Comparison of ENCODE assay signal across 9 cellular contexts in genomic region chr9:127975376-127976315, GRCh38. TPM values are rescaled to one million over a fixed set of nuclear protein-coding genes. Genes with fewer than 3 reads are reported as not detected.
A peak's percentile ranks its signal among the peaks of the same experiment; 100 is the strongest.
DNase-seq lines count a peak whose midpoint lies in the region; TF ChIP-seq lines count a peak whose summit lies in the region.
"Had no signal": no experiment of that assay in that cellular context is flagged by ENCODE, and none has a peak within 500 bp of the region (broad histone marks: within the 10 kb centered on the region; RNA-seq: fewer than 3 reads in every experiment).

No MANE protein-coding gene starts in this region.

- DNase-seq in GM23248 (peak; percentile 57), globus pallidus (ENCODE audit: low spot score) (peak; percentile 83), spleen (no peak), NOMO-1 treated with dmso at 0.1 percent for 144 hours (lab: John Stamatoyannopoulos, UW; ENCODE audit: unreplicated experiment) (no peak), WERI-Rb-1 (no peak), NCI-H526 treated with DMSO at 0.1 percent for 48 hours (lab: John Stamatoyannopoulos, UW) (no peak), KBM-7 (no peak)
- DNase-seq in activated CD4-positive, alpha-beta memory T cell treated with anti-CD3 and anti-CD28 coated beads for 36 hours: no peak
- DNase-seq: activated gamma-delta T cell treated with Interleukin-2 at 50 U/mL for 16 hours had no signal

- H3K27me3 ChIP-seq in GM23248 (replicated peaks; ENCODE audit: insufficient read depth) (no peaks in the 10 kb centered on the region), spleen (replicated peaks in 1 of 7) (peaks cover 0 to 12% (median 0%) of the 10 kb centered on the region in 7 donors), WERI-Rb-1 (ENCODE audit: insufficient read depth, low read depth, severe bottlenecking) (no peaks in the 10 kb centered on the region)

- H3K27me3 Mint-ChIP-seq in activated CD4-positive, alpha-beta memory T cell treated with anti-CD3 and anti-CD28 coated beads for 36 hours: no peaks in the 10 kb centered on the region

- no peak for TF ChIP-seq CTCF in spleen (IDR thresholded peaks at IDR 0.05 in 8 of 11, conservative IDR thresholded peaks at IDR 0.05 in 3 of 11)
- no peak for TF ChIP-seq CTCF in WERI-Rb-1 (IDR thresholded peaks at IDR 0.05; ENCODE audit: low read depth, low read length)

- H3K4me3 Mint-ChIP-seq in activated CD4-positive, alpha-beta memory T cell treated with anti-CD3 and anti-CD28 coated beads for 36 hours: peak overlapping the region; percentile 96

- H3K36me3 Mint-ChIP-seq in activated CD4-positive, alpha-beta memory T cell treated with anti-CD3 and anti-CD28 coated beads for 36 hours: peaks cover 16% of the 10 kb centered on the region

- peaks cover 72% of the 10 kb centered on the region for H3K4me1 Mint-ChIP-seq in activated CD4-positive, alpha-beta memory T cell treated with anti-CD3 and anti-CD28 coated beads for 36 hours (ENCODE audit: low read depth)

- 71 to 79% methylated on average over 10 of the region's 10 CpGs for WGBS in GM23248 (ENCODE audit: low coverage in 1 of 2, low lambda C conversion rate in 2 of 2, missing lambda C conversion rate in 2 of 2), 2 experiments
- 70 to 86% (median 80%) methylated on average over 10 of the region's 10 CpGs for WGBS in spleen, 5 donors

- H3K4me1 ChIP-seq in GM23248 (ENCODE audit: insufficient read depth) (peaks cover 45% of the 10 kb centered on the region), spleen (peaks cover 65 to 97% (median 95%) of the 10 kb centered on the region in 6 donors)

- H3K27ac Mint-ChIP-seq in activated CD4-positive, alpha-beta memory T cell treated with anti-CD3 and anti-CD28 coated beads for 36 hours: peak overlapping the region; percentile 88

- H4K20me1 ChIP-seq in GM23248 (ENCODE audit: insufficient read depth): no peaks in the 10 kb centered on the region

- no peaks in the 10 kb centered on the region for H3K9me3 Mint-ChIP-seq in activated CD4-positive, alpha-beta memory T cell treated with anti-CD3 and anti-CD28 coated beads for 36 hours

- CTCF ChIA-PET in activated CD4-positive, alpha-beta memory T cell treated with anti-CD3 and anti-CD28 coated beads for 36 hours (lab: Charles Lee): interaction anchor here (0.7 to 12.2 kb wide), 8 partner anchors 20 to 59 kb away, joined by 3 to 106 read pairs (median 4); no protein-coding TSS in a partner anchor

- TF ChIP-seq POLR2A in spleen (IDR thresholded peaks at IDR 0.05): no peak

- no peak overlapping the region for H3K27ac ChIP-seq in GM23248
- peak overlapping the region in 7 of 8 donors; percentile 15 to 94 (median 85) for H3K27ac ChIP-seq in spleen
- no peak overlapping the region for H3K27ac ChIP-seq in WERI-Rb-1

- H3K9me2 ChIP-seq in GM23248 (ENCODE audit: insufficient read depth): no peaks in the 10 kb centered on the region

- intact Hi-C loops in activated CD4-positive, alpha-beta memory T cell treated with anti-CD3 and anti-CD28 coated beads for 36 hours (cut with micrococcal nuclease): loop anchor here (5.0 kb wide), 1 partner anchor 203 kb away; no protein-coding TSS in a partner anchor
- intact Hi-C loops in spleen (cut with DNase I; ENCODE audit: low total_unique reads): no loop called here

- POLR2A ChIA-PET in activated CD4-positive, alpha-beta memory T cell treated with anti-CD3 and anti-CD28 coated beads for 36 hours (lab: Charles Lee): interaction anchor here (1.4 to 7.1 kb wide), 4 partner anchors 20 to 119 kb away, joined by 3 to 45 read pairs (median 18); no protein-coding TSS in a partner anchor

- H3K4me2 ChIP-seq in GM23248 (ENCODE audit: unreplicated experiment): peak overlapping the region; percentile 22

- H3K79me2 ChIP-seq in GM23248 (ENCODE audit: insufficient read depth): peaks cover 94% of the 10 kb centered on the region

- H2AFZ ChIP-seq in GM23248: no peak overlapping the region

- H3K4me3 ChIP-seq in GM23248 (no peak overlapping the region), spleen (peak overlapping the region in 5 of 8 donors; percentile 65 to 94 (median 87)), WERI-Rb-1 (ENCODE audit: low read depth, low read length) (no peak overlapping the region)

- H3K36me3 ChIP-seq in GM23248 (ENCODE audit: low read depth): no peaks in the 10 kb centered on the region
- peaks cover 0 to 10% (median 0%) of the 10 kb centered on the region in 6 donors for H3K36me3 ChIP-seq in spleen
- H3K36me3 ChIP-seq in WERI-Rb-1: peaks cover 31% of the 10 kb centered on the region

- H3F3A ChIP-seq in GM23248 (ENCODE audit: insufficient read depth): peaks cover 13% of the 10 kb centered on the region

- in situ Hi-C loops in GM23248 (cut with MboI): no loop called here
- in situ Hi-C loops in KBM-7 (cut with MboI; ENCODE audit: low pct_unique_long_range_greater_than_20kb, low sequenced_read_pairs): no loop called here

- H3K9me3 ChIP-seq in GM23248 (ENCODE audit: low read depth): no peaks in the 10 kb centered on the region
- H3K9me3 ChIP-seq in spleen: no peaks in the 10 kb centered on the region
- no peaks in the 10 kb centered on the region for H3K9me3 ChIP-seq in WERI-Rb-1 (ENCODE audit: severe bottlenecking)

- peak overlapping the region; percentile 8; the same call in 1 of the 2 replicates for H3K9ac ChIP-seq in GM23248

RNA-seq across cellular contexts. Expression of gene EEIG1, which starts 5.1 kb away (rescaled TPM):
- total RNA-seq in GM23248 (2014; rRNA removed; shearing (Covaris generic)): 6.1 and 29.6 TPM in 2 replicates
- 8.9 and 9.3 TPM in 2 replicates for polyA plus RNA-seq in GM23248 (2016; fragmentation: Nextera tagmentation; extraction: Ambion mirVana)
- total RNA-seq in activated CD4-positive, alpha-beta memory T cell treated with anti-CD3 and anti-CD28 coated beads for 36 hours: 10 to 100 TPM; 50.7 to 58.0 TPM
- 100 to 1,000 TPM in 1 of 7 donors, 10 to 100 TPM in 6; 27.3 to 102 (median 72.8) TPM for total RNA-seq in spleen
- polyA plus RNA-seq in spleen: 10 to 100 TPM; 28.6 to 39.6 (median 29.0) TPM

RNA-seq across cellular contexts. Expression of gene DPM2, which starts 38.0 kb away (rescaled TPM):
- total RNA-seq in GM23248 (2014; rRNA removed; shearing (Covaris generic)): 27.0 and 33.3 TPM in 2 replicates
- polyA plus RNA-seq in GM23248 (2016; fragmentation: Nextera tagmentation; extraction: Ambion mirVana) (62.8 and 66.5 TPM in 2 replicates), spleen (10 to 100 TPM; 23.6 to 33.8 (median 28.1) TPM)
- 10 to 100 TPM; 41.5 to 42.0 TPM for total RNA-seq in activated CD4-positive, alpha-beta memory T cell treated with anti-CD3 and anti-CD28 coated beads for 36 hours
- total RNA-seq in spleen: 10 to 100 TPM; 19.5 to 31.3 (median 25.2) TPM

RNA-seq across cellular contexts. Expression of gene PIP5KL1, which starts 45.1 kb away (rescaled TPM):
- total RNA-seq in GM23248 (2014; rRNA removed; shearing (Covaris generic)): 5.5 and 16.6 TPM in 2 replicates
- polyA plus RNA-seq in GM23248 (2016; fragmentation: Nextera tagmentation; extraction: Ambion mirVana) (8.8 and 9.4 TPM in 2 replicates), spleen (under 1 TPM; 0.13 to 0.51 (median 0.42) TPM)
- total RNA-seq in activated CD4-positive, alpha-beta memory T cell treated with anti-CD3 and anti-CD28 coated beads for 36 hours: 1 to 10 TPM in 1 of 2 experiments, under 1 TPM in 1; 0.94 to 2.9 TPM
- 1 to 10 TPM in 2 of 7 donors, under 1 TPM in 3, not detected in 2; 0.46 to 3.6 (median 0.94) TPM for total RNA-seq in spleen

RNA-seq across cellular contexts. Expression of gene ST6GALNAC4, which starts 58.8 kb away (rescaled TPM):
- total RNA-seq in GM23248 (2014; rRNA removed; shearing (Covaris generic)): 45.5 and 61.0 TPM in 2 replicates
- polyA plus RNA-seq in GM23248 (2016; fragmentation: Nextera tagmentation; extraction: Ambion mirVana) (33.7 and 40.1 TPM in 2 replicates), spleen (10 to 100 TPM; 16.0 to 36.7 (median 19.5) TPM)
- 10 to 100 TPM; 21.2 to 23.5 TPM for total RNA-seq in activated CD4-positive, alpha-beta memory T cell treated with anti-CD3 and anti-CD28 coated beads for 36 hours
- total RNA-seq in spleen: 10 to 100 TPM; 48.6 to 92.8 (median 65.8) TPM

Comparison
In these comparisons a context has a peak if more than half of its experiments do, and no peak if none do; other contexts are left out.
1. DNase-seq: peak in GM23248 (single experiment) and globus pallidus (single experiment); none in activated CD4-positive, alpha-beta memory T cell treated with anti-CD3 and anti-CD28 coated beads for 36 hours (single experiment), spleen (single experiment), NOMO-1 treated with dmso at 0.1 percent for 144 hours (single experiment), WERI-Rb-1 (single experiment), NCI-H526 treated with DMSO at 0.1 percent for 48 hours (single experiment) and KBM-7 (single experiment).
2. H3K27ac ChIP-seq: peak in spleen (7 of 8); none in GM23248 (single experiment) and WERI-Rb-1 (single experiment).
3. H3K4me3 ChIP-seq: peak in spleen (5 of 8); none in GM23248 (single experiment) and WERI-Rb-1 (single experiment).